8 cellular contexts compared by ENCODE assay signal in the genomic region with DNA sequence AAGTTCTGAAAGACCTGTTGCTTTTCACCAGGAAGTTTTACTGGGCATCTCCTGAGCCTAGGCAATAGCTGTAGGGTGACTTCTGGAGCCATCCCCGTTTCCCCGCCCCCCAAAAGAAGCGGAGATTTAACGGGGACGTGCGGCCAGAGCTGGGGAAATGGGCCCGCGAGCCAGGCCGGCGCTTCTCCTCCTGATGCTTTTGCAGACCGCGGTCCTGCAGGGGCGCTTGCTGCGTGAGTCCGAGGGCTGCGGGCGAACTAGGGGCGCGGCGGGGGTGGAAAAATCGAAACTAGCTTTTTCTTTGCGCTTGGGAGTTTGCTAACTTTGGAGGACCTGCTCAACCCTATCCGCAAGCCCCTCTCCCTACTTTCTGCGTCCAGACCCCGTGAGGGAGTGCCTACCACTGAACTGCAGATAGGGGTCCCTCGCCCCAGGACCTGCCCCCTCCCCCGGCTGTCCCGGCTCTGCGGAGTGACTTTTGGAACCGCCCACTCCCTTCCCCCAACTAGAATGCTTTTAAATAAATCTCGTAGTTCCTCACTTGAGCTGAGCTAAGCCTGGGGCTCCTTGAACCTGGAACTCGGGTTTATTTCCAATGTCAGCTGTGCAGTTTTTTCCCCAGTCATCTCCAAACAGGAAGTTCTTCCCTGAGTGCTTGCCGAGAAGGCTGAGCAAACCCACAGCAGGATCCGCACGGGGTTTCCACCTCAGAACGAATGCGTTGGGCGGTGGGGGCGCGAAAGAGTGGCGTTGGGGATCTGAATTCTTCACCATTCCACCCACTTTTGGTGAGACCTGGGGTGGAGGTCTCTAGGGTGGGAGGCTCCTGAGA. TPM values are rescaled to one million over a fixed set of nuclear protein-coding genes. Genes with fewer than 3 reads are reported as not detected.
DNase-seq lines count a peak whose midpoint lies in the region; ATAC-seq and TF ChIP-seq lines count a peak whose summit lies in the region.

TSS of gene HFE (plus strand) at position 146 of the 832 bp plus-strand sequence. CDS start at position 158, 12 bp downstream.

- intact Hi-C loops in thyroid gland (cut with DNase I): no loop called here

- peak within 1 kb of the TSS; percentile 52 to 77 for H3K4me3 ChIP-seq in DND-41 (ENCODE audit: low read depth in 1 of 2, low read length in 2 of 2)
- peak within 1 kb of the TSS; percentile 72 to 96 for H3K4me3 ChIP-seq in esophagus (ENCODE audit: low read depth in 1 of 2, low read length in 2 of 2)
- peak within 1 kb of the TSS; percentile 48 to 62 (median 48) for H3K4me3 ChIP-seq in thyroid gland (replicated peaks in 1 of 3)

- H3K79me2 ChIP-seq in DND-41 (ENCODE audit: insufficient read depth, low read length): no peaks in the 10 kb centered on the region

- TF ChIP-seq CTCF in DND-41 (IDR thresholded peaks at IDR 0.05; ENCODE audit: borderline replicate concordance, extremely low read depth, low read length, poor library complexity, severe bottlenecking): no peak
- TF ChIP-seq CTCF in thyroid gland (IDR thresholded peaks at IDR 0.05): peak in 4 of 6 experiments; percentile 12 to 18 (median 12)

- ATAC-seq in DND-41 (ENCODE audit: insufficient read depth, low read depth): peak; percentile 67

- TF ChIP-seq POLR2A in thyroid gland (IDR thresholded peaks at IDR 0.05): peak in 1 of 2 donors; percentile 54

- H3K36me3 ChIP-seq in DND-41 (ENCODE audit: insufficient read depth, low read length) (no peaks in the 10 kb centered on the region), esophagus (ENCODE audit: control insufficient read depth in 2 of 2, insufficient read depth in 2 of 2, low read length in 1 of 2) (peaks cover 0 to under 1% of the 10 kb centered on the region in 2 donors), thyroid gland (no peaks in the 10 kb centered on the region)

- H4K20me1 ChIP-seq in DND-41 (ENCODE audit: insufficient read depth, low read length): no peaks in the 10 kb centered on the region

- peak within 1 kb of the TSS; percentile 75 for H3K9ac ChIP-seq in DND-41 (ENCODE audit: low read depth, low read length)

- H3K27me3 ChIP-seq in DND-41 (ENCODE audit: insufficient read depth, low read length, poor library complexity) (no peaks in the 10 kb centered on the region), esophagus (ENCODE audit: control insufficient read depth in 1 of 2, insufficient read depth in 2 of 2, low read length in 2 of 2) (no peaks in the 10 kb centered on the region), thyroid gland (no peaks in the 10 kb centered on the region)

- DNase-seq in DND-41: peak; percentile 64
- peak; percentile 80 for DNase-seq in M059J (ENCODE audit: low read depth)
- peak; percentile 9 for DNase-seq in activated T-cell treated with anti-CD3 and anti-CD28 coated beads for 4 hours
- peak; percentile 40 for DNase-seq in mucosa of gallbladder (ENCODE audit: low spot score)
- DNase-seq in thyroid gland: peak; percentile 59
- no peak for DNase-seq in NCI-H1105 (lab: John Stamatoyannopoulos, UW)
- no peak for DNase-seq in KG1 (lab: John Stamatoyannopoulos, UW)

- H3K9me3 ChIP-seq in DND-41 (ENCODE audit: insufficient read depth, low read length, severe bottlenecking) (no peaks in the 10 kb centered on the region), esophagus (ENCODE audit: control insufficient read depth in 2 of 2, insufficient read depth in 1 of 2, low read depth in 1 of 2, low read length in 1 of 2) (no peaks in the 10 kb centered on the region), thyroid gland (no peaks in the 10 kb centered on the region)

- H2AFZ ChIP-seq in DND-41 (ENCODE audit: low read depth, low read length): peak within 1 kb of the TSS; percentile 90

- WGBS in esophagus, 2 donors: 1% methylated on average over 41 of the region's 41 CpGs
- 1 to 3% methylated on average over 21 to 41 of the region's 41 CpGs for WGBS in thyroid gland, 2 donors

- H3K4me1 ChIP-seq in DND-41 (ENCODE audit: insufficient read depth, low read length) (peaks cover 24% of the 10 kb centered on the region), esophagus (ENCODE audit: control insufficient read depth in 2 of 2, insufficient read depth in 2 of 2, low read length in 1 of 2) (peaks cover 0 to 2% of the 10 kb centered on the region in 2 donors), thyroid gland (peaks cover 9 to 16% of the 10 kb centered on the region in 2 donors)

- H3K27ac ChIP-seq in DND-41 (ENCODE audit: low read length) (peak within 1 kb of the TSS; percentile 78), esophagus (ENCODE audit: low read depth in 2 of 2, low read length in 1 of 2) (peak within 1 kb of the TSS; percentile 90 to 92), thyroid gland (peak within 1 kb of the TSS; percentile 70 to 85 (median 79))

- H3K4me2 ChIP-seq in DND-41 (ENCODE audit: insufficient read depth, low read length): peak within 1 kb of the TSS; percentile 70

RNA-seq across cellular contexts. Expression of gene HFE, which starts in this region (rescaled TPM):
- total RNA-seq in M059J (2014; rRNA removed; shearing (Covaris generic)): 16.9 and 20.6 TPM in 2 replicates
- 1 to 10 TPM; 2.2 to 2.6 TPM for polyA plus RNA-seq in esophagus
- total RNA-seq in mucosa of gallbladder (19.1 TPM), thyroid gland (1 to 10 TPM; 7.5 to 9.8 (median 8.3) TPM)

Comparison
In these comparisons a context has a peak if more than half of its experiments do, and no peak if none do; other contexts are left out.
1. DNase-seq: peak in DND-41 (single experiment), M059J (single experiment), activated T-cell treated with anti-CD3 and anti-CD28 coated beads for 4 hours (single experiment), mucosa of gallbladder (single experiment) and thyroid gland (2 of 2); none in NCI-H1105 (single experiment) and KG1 (single experiment).
2. Peak in every context shown above with its lines, with median percentiles within 50 percentile points of each other: H3K27ac ChIP-seq and H3K4me3 ChIP-seq.